Comparison of ENCODE assay signal across 22 cellular contexts in the genomic region with DNA sequence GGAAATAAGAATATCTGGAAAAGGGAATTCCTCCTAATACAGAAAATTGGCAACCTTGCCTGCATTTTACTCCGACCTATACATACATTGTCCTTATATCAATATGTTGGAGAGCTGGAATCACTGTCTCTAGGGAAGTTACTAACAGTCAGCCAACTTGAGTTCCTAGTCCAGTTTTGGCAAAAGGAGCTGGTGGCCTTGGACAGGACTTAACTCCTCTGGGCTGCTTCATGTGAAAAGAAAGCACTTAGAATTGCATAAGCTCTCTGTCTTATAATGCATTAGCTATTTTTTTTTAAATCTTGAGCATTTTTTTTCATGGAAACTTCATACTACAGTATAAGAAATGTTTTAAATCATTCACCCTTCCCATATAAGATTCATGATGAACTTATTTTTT.
"Had no signal": no experiment of that assay in that cellular context is flagged by ENCODE, and none has a peak within 500 bp of the region (broad histone marks: within the 10 kb centered on the region; RNA-seq: fewer than 3 reads in every experiment).

No MANE protein-coding gene starts in this region.

- H3K4me2 ChIP-seq: hepatocyte had no signal

- H3K27me3 ChIP-seq: brain microvascular endothelial cell, esophagus muscularis mucosa, hepatocyte, thyroid gland, upper lobe of right lung had no signal

- H3K27ac ChIP-seq: brain microvascular endothelial cell, esophagus muscularis mucosa, hepatocyte, prostate gland, thyroid gland, upper lobe of right lung had no signal

- H3K4me1 ChIP-seq: esophagus muscularis mucosa, prostate gland, thyroid gland, upper lobe of right lung had no signal

- H3K9me3 ChIP-seq: esophagus muscularis mucosa, prostate gland, thyroid gland, upper lobe of right lung had no signal

- H3K36me3 ChIP-seq: brain microvascular endothelial cell, esophagus muscularis mucosa, prostate gland, thyroid gland, upper lobe of right lung had no signal

- H3K79me2 ChIP-seq: hepatocyte had no signal

- ATAC-seq: activated CD8-positive, alpha-beta T cell treated with anti-CD3 and anti-CD28 coated beads, Interleukin-2, amount 10 ng/mL, durations not matched to agents 7 days and 5 days; natural killer cell; stimulated activated naive CD8-positive, alpha-beta T cell treated with anti-CD3 and anti-CD28 coated beads, Interleukin-15, Interleukin-2, amounts not matched to agents 100 U/mL and 50 U/mL, for 24 hours; upper lobe of right lung had no signal

- H3K4me3 ChIP-seq: esophagus muscularis mucosa, hepatocyte, prostate gland, thyroid gland, upper lobe of right lung had no signal

- DNase-seq: activated CD4-positive, alpha-beta T cell treated with anti-CD3 and anti-CD28 coated beads for 1 hour; activated CD4-positive, alpha-beta T cell treated with anti-CD3 and anti-CD28 coated beads, Interleukin-2, amount 50 U/mL, for 1 hour; activated CD8-positive, alpha-beta T cell treated with anti-CD3 and anti-CD28 coated beads, Interleukin-2, amount 10 ng/mL, durations not matched to agents 7 days and 5 days; activated gamma-delta T cell treated with Interleukin-2 at 50 U/mL for 16 hours; aorta; brain microvascular endothelial cell; effector memory CD4-positive, alpha-beta T cell; foreskin melanocyte; glutamatergic neuron; immature natural killer cell; kidney glomerular epithelial cell; midbrain; natural killer cell; stimulated activated CD4-positive, alpha-beta T cell treated with anti-CD3 and anti-CD28 coated beads, Interleukin-12 subunit alpha, Interleukin-12 subunit beta, amount 100 ng/mL, for 4 hours; stimulated activated CD4-positive, alpha-beta T cell treated with anti-CD3 and anti-CD28 coated beads, Interleukin-4, amount 100 ng/mL, for 4 hours; stimulated activated naive CD8-positive, alpha-beta T cell treated with anti-CD3 and anti-CD28 coated beads, Interleukin-15, Interleukin-2, amounts not matched to agents 100 U/mL and 50 U/mL, for 24 hours; T-helper 9 cell; thyroid gland; upper lobe of right lung had no signal

- H2AFZ ChIP-seq: hepatocyte had no signal
